In genomic region chr7:33503014-33503413, GRCh38 we compare ENCODE assay signal across 29 cellular contexts.
"Had no signal": no experiment of that assay in that cellular context is flagged by ENCODE, and none has a peak within 500 bp of the region (broad histone marks: within the 10 kb centered on the region; RNA-seq: fewer than 3 reads in every experiment).

No MANE protein-coding gene starts in this region.

- H3K4me3 ChIP-seq: adrenal gland, body of pancreas, cardiac muscle cell, coronary artery, dorsolateral prefrontal cortex, gastrocnemius medialis, heart left ventricle had no signal

- DNase-seq: activated B cell treated with CpG ODN at 0.5 μM for 24 hours; activated CD4-positive, alpha-beta T cell treated with anti-CD3 and anti-CD28 coated beads for 48 hours; activated CD4-positive, alpha-beta T cell treated with anti-CD3 and anti-CD28 coated beads, Interleukin-2, amount 50 U/mL, for 1 hour; activated CD4-positive, alpha-beta T cell treated with anti-CD3 and anti-CD28 coated beads, Interleukin-2, amount 50 U/mL, for 48 hours; activated CD8-positive, alpha-beta memory T cell treated with anti-CD3 and anti-CD28 coated beads for 24 hours; activated CD8-positive, alpha-beta T cell treated with anti-CD3 and anti-CD28 coated beads for 36 hours; activated effector memory CD4-positive, alpha-beta T cell treated with anti-CD3 and anti-CD28 coated beads, Interleukin-2, amount 50 U/mL, for 16 hours; activated naive CD4-positive, alpha-beta T cell treated with anti-CD3 and anti-CD28 coated beads for 36 hours; activated naive CD8-positive, alpha-beta T cell treated with anti-CD3 and anti-CD28 coated beads for 36 hours; activated naive CD8-positive, alpha-beta T cell treated with anti-CD3 and anti-CD28 coated beads, Interleukin-2, amount 50 U/mL, for 24 hours; activated T-cell treated with anti-CD3 and anti-CD28 coated beads, Interleukin-2, amount 50 U/mL, for 48 hours; adrenal gland; amygdala; aorta; body of pancreas; central memory CD4-positive, alpha-beta T cell; cerebellar nuclear complex; dorsolateral prefrontal cortex; effector memory CD8-positive, alpha-beta T cell; gastrocnemius medialis; glutamatergic neuron; heart left ventricle; T-helper 1 cell; T-helper 17 cell; T1000; WERI-Rb-1 had no signal

- H3K27ac ChIP-seq: adrenal gland, body of pancreas, cardiac muscle cell, coronary artery, epithelial cell of prostate, gastrocnemius medialis, heart left ventricle, WERI-Rb-1 had no signal

- H3K9me3 ChIP-seq: adrenal gland, body of pancreas, gastrocnemius medialis had no signal

- H3K36me3 ChIP-seq: adrenal gland, cardiac muscle cell, gastrocnemius medialis, WERI-Rb-1 had no signal

- H3K27me3 ChIP-seq: adrenal gland, body of pancreas, cardiac muscle cell, dorsolateral prefrontal cortex, gastrocnemius medialis, heart left ventricle had no signal

- H3K4me1 ChIP-seq: adrenal gland, body of pancreas had no signal
